In the genomic region with DNA sequence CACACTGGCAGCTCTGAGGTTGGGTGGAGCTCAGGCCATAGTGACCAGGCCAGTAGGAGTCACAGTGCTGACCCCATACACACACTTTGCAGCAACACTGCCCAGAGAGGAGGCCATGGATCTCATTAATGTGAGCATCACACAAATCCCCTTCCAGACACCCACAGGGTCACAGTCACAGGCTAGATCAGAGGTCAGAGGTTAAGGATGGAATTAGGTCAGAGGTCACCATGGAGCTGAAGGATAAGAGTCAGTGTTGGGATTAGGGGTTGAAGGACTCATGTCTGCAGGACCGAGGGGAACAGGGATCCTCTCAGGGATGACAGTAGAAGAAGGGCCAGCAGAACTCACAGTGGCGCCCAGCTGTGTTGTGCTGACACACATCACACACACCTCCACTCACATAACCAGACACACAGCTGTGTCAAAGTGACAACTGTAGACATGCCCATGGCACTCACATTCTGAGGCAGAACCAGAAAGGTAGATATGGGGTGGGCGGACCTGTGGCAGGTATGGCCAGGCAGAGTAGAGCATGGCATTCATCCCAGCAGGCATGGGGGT, we compare ENCODE assay signal across 17 cellular contexts. TPM values are rescaled to one million over a fixed set of nuclear protein-coding genes. Genes with fewer than 3 reads are reported as not detected.
DNase-seq lines count a peak whose midpoint lies in the region; ATAC-seq, FAIRE-seq and TF ChIP-seq lines count a peak whose summit lies in the region.
"Had no signal": no experiment of that assay in that cellular context is flagged by ENCODE, and none has a peak within 500 bp of the region (broad histone marks: within the 10 kb centered on the region; RNA-seq: fewer than 3 reads in every experiment).

No MANE protein-coding gene starts in this region.

- H3K79me2 ChIP-seq in GM12878 (ENCODE audit: control insufficient read depth, insufficient read depth, low read length), result no peaks in the 10 kb centered on the region

- no peak for DNase-seq in CD8-positive, alpha-beta T cell
- DNase-seq in GM12878 (ENCODE audit: low read depth, low spot score), result no peak
- no peak for DNase-seq in naive thymus-derived CD4-positive, alpha-beta T cell
- no peak for DNase-seq in mesenchymal stem cell
- no peak for DNase-seq in omental fat pad (ENCODE audit: low spot score)
- DNase-seq: DMS153, DND-41, NCI-H1048, NCI-H1417, NCI-H1694, NCI-H2029 treated with DMSO at 0.1 percent for 48 hours, NCI-H526 treated with DMSO at 0.1 percent for 48 hours, PC-9 had no signal

- RAD21 ChIA-PET in GM12878 (lab: Charles Lee; ENCODE audit: unreplicated experiment), result no interaction called here

- H3K9ac ChIP-seq in GM12878 (ENCODE audit: control insufficient read depth, insufficient read depth, low read length) (no peak overlapping the region), mesenchymal stem cell (ENCODE audit: low read length) (no peak overlapping the region)

- no peak overlapping the region for H4K8ac ChIP-seq in mesenchymal stem cell (ENCODE audit: low read length)

- H3K4me3 ChIP-seq in CD8-positive, alpha-beta T cell (ENCODE audit: low read depth, low read length), result no peak overlapping the region
- H3K4me3 ChIP-seq in GM12878, result no peak overlapping the region
- no peak overlapping the region for H3K4me3 ChIP-seq in naive thymus-derived CD4-positive, alpha-beta T cell (ENCODE audit: low read length)
- no peak overlapping the region for H3K4me3 ChIP-seq in mesenchymal stem cell (ENCODE audit: insufficient read depth in 1 of 2, low read depth in 1 of 2, low read length in 2 of 2)
- H3K4me3 ChIP-seq: PC-9, SJSA1 had no signal

- no peaks in the 10 kb centered on the region for H3K27me3 Mint-ChIP-seq in CD8-positive, alpha-beta T cell (ENCODE audit: low read depth)
- no peaks in the 10 kb centered on the region for H3K27me3 Mint-ChIP-seq in naive thymus-derived CD4-positive, alpha-beta T cell
- H3K27me3 Mint-ChIP-seq: IgD-negative memory B cell had no signal

- TF ChIP-seq POLR2A in GM12878 (IDR thresholded peaks at IDR 0.05; ENCODE audit: low read depth, low read length), result no peak

- 36% methylated on average over 3 of the region's 3 CpGs for WGBS in GM12878 (ENCODE audit: insufficient coverage, insufficient replicate concordance, low lambda C conversion rate, missing lambda C conversion rate)
- whole genome bisulfite sequencing in mesenchymal stem cell, result 79% methylated on average over 2 of the region's 3 CpGs

- H2BK5ac ChIP-seq in mesenchymal stem cell (ENCODE audit: low read depth, low read length, poor library complexity, severe bottlenecking), result no peak overlapping the region

- intact Hi-C loops in CD8-positive, alpha-beta T cell (cut with DNase I, micrococcal nuclease), result no loop called here
- intact Hi-C loops in GM12878 (cut with micrococcal nuclease; ENCODE audit: unreplicated experiment), result no loop called here
- intact Hi-C loops in naive thymus-derived CD4-positive, alpha-beta T cell (cut with micrococcal nuclease), result no loop called here

- no peaks in the 10 kb centered on the region for H3K4me1 ChIP-seq in CD8-positive, alpha-beta T cell (ENCODE audit: insufficient read depth, low read length)
- H3K4me1 ChIP-seq in GM12878 (ENCODE audit: control insufficient read depth, insufficient read depth, low read length), result no peaks in the 10 kb centered on the region
- no peaks in the 10 kb centered on the region for H3K4me1 ChIP-seq in naive thymus-derived CD4-positive, alpha-beta T cell (ENCODE audit: control insufficient read depth in 2 of 2, insufficient read depth in 2 of 2, low read length in 2 of 2)
- peaks cover under 1% of the 10 kb centered on the region for H3K4me1 ChIP-seq in mesenchymal stem cell (ENCODE audit: control insufficient read depth, insufficient read depth, low read depth, low read length)
- H3K4me1 ChIP-seq: SJSA1 had no signal

- no peaks in the 10 kb centered on the region for H4K20me1 ChIP-seq in GM12878 (ENCODE audit: control insufficient read depth, insufficient read depth)

- no peak overlapping the region for H4K91ac ChIP-seq in mesenchymal stem cell (ENCODE audit: low read length)

- no peak for TF ChIP-seq CTCF in CD8-positive, alpha-beta T cell (IDR thresholded peaks at IDR 0.05)
- TF ChIP-seq CTCF in GM12878 (IDR thresholded peaks at IDR 0.05 in 2 of 3, conservative IDR thresholded peaks at IDR 0.05 in 1 of 3; ENCODE audit: control insufficient read depth in 2 of 3, extremely low read depth in 1 of 3, insufficient read depth in 1 of 3, low read depth in 3 of 3, low read length in 3 of 3) (no peak), omental fat pad (IDR thresholded peaks at IDR 0.05) (no peak)

- H3K27ac ChIP-seq in CD8-positive, alpha-beta T cell (ENCODE audit: low read depth, low read length), result no peak overlapping the region
- H3K27ac ChIP-seq in GM12878 (ENCODE audit: control insufficient read depth, insufficient read depth) (no peak overlapping the region), mesenchymal stem cell (ENCODE audit: low read length, poor library complexity, severe bottlenecking) (no peak overlapping the region)
- H3K27ac ChIP-seq in naive thymus-derived CD4-positive, alpha-beta T cell (ENCODE audit: low read depth, low read length), result no peak overlapping the region
- H3K27ac ChIP-seq: PC-9, SJSA1 had no signal

- H3K4me2 ChIP-seq in GM12878 (ENCODE audit: control insufficient read depth, insufficient read depth) (no peak overlapping the region), mesenchymal stem cell (ENCODE audit: low read length, poor library complexity, severe bottlenecking) (no peak overlapping the region)
- H3K4me2 ChIP-seq: PC-9 had no signal

- no peaks in the 10 kb centered on the region for H3K36me3 ChIP-seq in CD8-positive, alpha-beta T cell (ENCODE audit: insufficient read depth, low read length)
- H3K36me3 ChIP-seq in GM12878 (ENCODE audit: control insufficient read depth in 2 of 2, insufficient read depth in 2 of 2, low read length in 1 of 2) (no peaks in the 10 kb centered on the region), mesenchymal stem cell (ENCODE audit: control insufficient read depth in 1 of 2, insufficient read depth in 2 of 2, low read depth in 1 of 2, low read length in 2 of 2) (no peaks in the 10 kb centered on the region)
- no peaks in the 10 kb centered on the region for H3K36me3 ChIP-seq in naive thymus-derived CD4-positive, alpha-beta T cell (ENCODE audit: control insufficient read depth in 2 of 3, insufficient read depth in 3 of 3, low read length in 3 of 3)
- H3K36me3 ChIP-seq: SJSA1 had no signal

- no peaks in the 10 kb centered on the region for H3K9me3 ChIP-seq in CD8-positive, alpha-beta T cell (ENCODE audit: low read length)
- H3K9me3 ChIP-seq in GM12878 (replicated peaks; ENCODE audit: control insufficient read depth, insufficient read depth, low read length) (no peaks in the 10 kb centered on the region), mesenchymal stem cell (ENCODE audit: control insufficient read depth, low read length) (no peaks in the 10 kb centered on the region)
- H3K9me3 ChIP-seq in naive thymus-derived CD4-positive, alpha-beta T cell (ENCODE audit: control insufficient read depth in 2 of 3, low read length in 3 of 3), result no peaks in the 10 kb centered on the region
- H3K9me3 ChIP-seq: SJSA1 had no signal

- SMC1A ChIA-PET in GM12878 (lab: Charles Lee; ENCODE audit: uncharacterized antibody, unreplicated experiment), result interaction anchor here (0.9 kb wide), 1 partner anchor 122 kb away, joined by 3 read pairs; no protein-coding TSS in a partner anchor

- TF ChIP-seq EP300 in GM12878 (IDR thresholded peaks at IDR 0.05; ENCODE audit: borderline replicate concordance in 1 of 2, control insufficient read depth in 1 of 2, low read depth in 2 of 2, low read length in 2 of 2), result no peak

- in situ Hi-C loops in GM12878 (cut with MboI), result no loop called here

- ATAC-seq in CD8-positive, alpha-beta T cell, result no peak
- ATAC-seq in GM12878, result no peak
- ATAC-seq in naive thymus-derived CD4-positive, alpha-beta T cell, result peak; percentile 16
- ATAC-seq in omental fat pad (ENCODE audit: low FRiP score), result no peak
- ATAC-seq: Right ventricle myocardium inferior had no signal

- TF ChIP-seq RAD21 in GM12878 (IDR thresholded peaks at IDR 0.05; ENCODE audit: insufficient read depth, low read depth, low read length), result no peak

- no peak overlapping the region for H2BK12ac ChIP-seq in mesenchymal stem cell (ENCODE audit: low read length in 2 of 2)

- no peaks in the 10 kb centered on the region for H3K9me3 Mint-ChIP-seq in CD8-positive, alpha-beta T cell
- no peaks in the 10 kb centered on the region for H3K9me3 Mint-ChIP-seq in naive thymus-derived CD4-positive, alpha-beta T cell
- H3K9me3 Mint-ChIP-seq: IgD-negative memory B cell had no signal

- no peak overlapping the region for H3K4me3 Mint-ChIP-seq in CD8-positive, alpha-beta T cell
- H3K4me3 Mint-ChIP-seq in naive thymus-derived CD4-positive, alpha-beta T cell, result no peak overlapping the region
- H3K4me3 Mint-ChIP-seq: IgD-negative memory B cell had no signal

- no peak for FAIRE-seq in GM12878 (lab: Jason Lieb, UNC)
- FAIRE-seq: GM19239 had no signal

- H3K23ac ChIP-seq in mesenchymal stem cell (ENCODE audit: low read length in 2 of 2), result no peak overlapping the region

- no peaks in the 10 kb centered on the region for H3K4me1 Mint-ChIP-seq in CD8-positive, alpha-beta T cell (ENCODE audit: low read depth)
- peaks cover 0 to 5% (median 2%) of the 10 kb centered on the region in 7 donors for H3K4me1 Mint-ChIP-seq in naive thymus-derived CD4-positive, alpha-beta T cell

- H3K27me3 ChIP-seq in CD8-positive, alpha-beta T cell (ENCODE audit: insufficient read depth, low read length), result no peaks in the 10 kb centered on the region
- no peaks in the 10 kb centered on the region for H3K27me3 ChIP-seq in GM12878 (replicated peaks in 1 of 2; ENCODE audit: control insufficient read depth in 2 of 2, insufficient read depth in 2 of 2, low read length in 1 of 2)
- no peaks in the 10 kb centered on the region for H3K27me3 ChIP-seq in naive thymus-derived CD4-positive, alpha-beta T cell (ENCODE audit: control insufficient read depth in 2 of 2, insufficient read depth in 2 of 2, low read length in 2 of 2)
- H3K27me3 ChIP-seq in mesenchymal stem cell (ENCODE audit: control insufficient read depth in 1 of 2, insufficient read depth in 1 of 2, low read length in 2 of 2), result peaks cover 0 to 3% of the 10 kb centered on the region in 2 experiments
- H3K27me3 ChIP-seq: SJSA1 had no signal

- H3K14ac ChIP-seq in mesenchymal stem cell (ENCODE audit: low read length in 2 of 2), result no peak overlapping the region

- H3K79me1 ChIP-seq in mesenchymal stem cell (replicated peaks; ENCODE audit: low read length, poor library complexity, severe bottlenecking), result no peaks in the 10 kb centered on the region

- H2BK120ac ChIP-seq in mesenchymal stem cell (ENCODE audit: low read depth, low read length), result no peak overlapping the region

- no peak overlapping the region for H2BK15ac ChIP-seq in mesenchymal stem cell (ENCODE audit: low read depth, poor library complexity, severe bottlenecking)

- POLR2A ChIA-PET in CD8-positive, alpha-beta T cell (lab: Charles Lee), result interaction anchor here (0.5 to 1.7 kb wide), 3 partner anchors 49 to 323 kb away, joined by 3 to 4 read pairs (median 4); partner anchors contain the start of gene QARS1
- POLR2A ChIA-PET in GM12878 (lab: Charles Lee), result no interaction called here
- POLR2A ChIA-PET in naive thymus-derived CD4-positive, alpha-beta T cell (lab: Charles Lee), result interaction anchor here (0.6 to 1.6 kb wide), 5 partner anchors 30 to 1410 kb away, joined by 3 to 7 read pairs (median 3); partner anchors contain the start of gene USP19

- no peaks in the 10 kb centered on the region for H3K36me3 Mint-ChIP-seq in CD8-positive, alpha-beta T cell
- H3K36me3 Mint-ChIP-seq in naive thymus-derived CD4-positive, alpha-beta T cell, result peaks cover 0 to 1% (median 0%) of the 10 kb centered on the region in 5 donors
- H3K36me3 Mint-ChIP-seq: IgD-negative memory B cell had no signal

- BruUV-seq in GM12878 (replicated peaks; lab: Mats Ljungman, UMichigan), result no TSS peak

- H2AFZ ChIP-seq in GM12878 (ENCODE audit: control insufficient read depth, low read depth, low read length) (no peak overlapping the region), mesenchymal stem cell (ENCODE audit: low read depth, low read length) (no peak overlapping the region)
- H2AFZ ChIP-seq: PC-9 had no signal

- H3K4ac ChIP-seq in mesenchymal stem cell (ENCODE audit: low read depth in 1 of 2, low read length in 2 of 2), result no peak overlapping the region

- CTCF ChIA-PET in CD8-positive, alpha-beta T cell (lab: Charles Lee), result interaction anchor here (1.1 to 6.4 kb wide), 2 partner anchors 12 to 165 kb away, joined by 3 to 61 read pairs; partner anchors contain the start of genes CCDC71 and P4HTM
- CTCF ChIA-PET in GM12878 (lab: Yijun Ruan, JAX), result no interaction called here
- CTCF ChIA-PET in naive thymus-derived CD4-positive, alpha-beta T cell (lab: Charles Lee), result interaction anchor here (8.4 kb wide), 1 partner anchor 164 kb away, joined by 64 read pairs; the partner anchor contains the start of gene P4HTM

- peak overlapping the region; percentile 5 for H3K27ac Mint-ChIP-seq in CD8-positive, alpha-beta T cell
- H3K27ac Mint-ChIP-seq in naive thymus-derived CD4-positive, alpha-beta T cell, result peak overlapping the region in 4 of 9 donors; percentile 30 to 73 (median 60)
- H3K27ac Mint-ChIP-seq: IgD-negative memory B cell had no signal

- no peak overlapping the region for H3K18ac ChIP-seq in mesenchymal stem cell (ENCODE audit: low read depth in 1 of 2, low read length in 2 of 2)

- H2AK5ac ChIP-seq in mesenchymal stem cell (ENCODE audit: low read length, severe bottlenecking), result no peak overlapping the region

RNA-seq across cellular contexts. Expression of gene CCDC71, which starts 12.7 kb away (rescaled TPM):
- 10 to 100 TPM; 15.6 to 15.9 TPM for total RNA-seq in CD8-positive, alpha-beta T cell
- 51.7 and 62.8 TPM in 2 replicates for total RNA-seq in GM12878 (2013; cell fraction: nucleolus; rRNA removed)
- total RNA-seq in GM12878 (2014; rRNA removed) (34.0 and 38.0 TPM in 2 replicates), GM12878 (2014; rRNA removed; fragmentation: Illumina TruSeq; extraction: Trizol) (19.9 and 21.8 TPM in 2 replicates), GM12878 (2021) (30.3 and 31.8 TPM in 2 replicates), omental fat pad (10 to 100 TPM; 20.7 to 29.9 (median 26.8) TPM)
- polyA plus RNA-seq in GM12878 (2011; ENCODE audit: low read depth), result 8.9 TPM
- polyA plus RNA-seq in GM12878 (2011; rRNA removed) (6.4 and 12.4 TPM in 2 replicates), GM12878 (2014; fragmentation: Illumina TruSeq; extraction: Trizol) (6.9 and 19.7 TPM in 2 replicates), GM12878 (2014; fragmentation: Nextera tagmentation; extraction: Ambion mirVana) (under 1 TPM; 0.20 to 0.24 TPM), GM12878 (2014; rRNA removed) (31.8 and 36.1 TPM in 2 replicates), GM12878 (2016; fragmentation: Nextera tagmentation; extraction: Ambion mirVana) (1 to 10 TPM; 1.0 to 1.7 TPM)
- 21.4 and 25.7 TPM in 2 replicates for polyA plus RNA-seq in GM12878 (2011; cell fraction: cytosol; rRNA removed)
- 16.0 and 17.1 TPM in 2 replicates for polyA plus RNA-seq in GM12878 (2011; cell fraction: nucleus; rRNA removed)
- polyA plus RNA-seq in GM12878 (2012), result 16.7 and 17.5 TPM in 2 replicates
- 34.0 and 50.8 TPM in 2 replicates for polyA minus RNA-seq in GM12878 (2011; rRNA and poly(A)+ RNA removed)
- polyA minus RNA-seq in GM12878 (2011; cell fraction: cytosol; rRNA and poly(A)+ RNA removed), result 8.7 and 10.4 TPM in 2 replicates
- polyA minus RNA-seq in GM12878 (2011; cell fraction: nucleus; rRNA and poly(A)+ RNA removed), result 27.1 and 41.2 TPM in 2 replicates
- total RNA-seq in naive thymus-derived CD4-positive, alpha-beta T cell, result 10 to 100 TPM; 16.5 to 39.5 (median 26.3) TPM
- polyA plus RNA-seq in naive thymus-derived CD4-positive, alpha-beta T cell, result 1 to 10 TPM; 2.0 to 2.3 TPM
- 16.8 TPM for polyA plus RNA-seq in mesenchymal stem cell (2013, experiment 1 of 2)
- polyA plus RNA-seq in mesenchymal stem cell (2013, experiment 2 of 2), result 17.0 TPM

RNA-seq across cellular contexts. Expression of gene KLHDC8B, which starts 18.0 kb away (rescaled TPM):
- 1 to 10 TPM; 1.1 to 1.6 TPM for total RNA-seq in CD8-positive, alpha-beta T cell
- total RNA-seq in GM12878 (2013; cell fraction: nucleolus; rRNA removed), result 3.5 and 7.7 TPM in 2 replicates
- total RNA-seq in GM12878 (2014; rRNA removed) (0.73 and 1.4 TPM in 2 replicates), GM12878 (2014; rRNA removed; fragmentation: Illumina TruSeq; extraction: Trizol) (0.64 and 0.89 TPM in 2 replicates), GM12878 (2021) (1.2 and 1.9 TPM in 2 replicates), omental fat pad (100 to 1,000 TPM in 1 of 4 donors, 10 to 100 TPM in 3; 55.0 to 123 (median 65.5) TPM)
- polyA plus RNA-seq in GM12878 (2011; ENCODE audit: low read depth), result 1.2 TPM
- polyA plus RNA-seq in GM12878 (2011; rRNA removed) (0.79 and 1.5 TPM in 2 replicates), GM12878 (2014; fragmentation: Illumina TruSeq; extraction: Trizol) (0.85 and 0.98 TPM in 2 replicates), GM12878 (2014; fragmentation: Nextera tagmentation; extraction: Ambion mirVana) (under 1 TPM in 1 of 2 experiments, not detected in 1; 0.40 TPM), GM12878 (2014; rRNA removed) (0.31 and 1.3 TPM in 2 replicates), GM12878 (2016; fragmentation: Nextera tagmentation; extraction: Ambion mirVana) (under 1 TPM; 0.80 to 0.92 TPM)
- 1.2 and 1.5 TPM in 2 replicates for polyA plus RNA-seq in GM12878 (2011; cell fraction: cytosol; rRNA removed)
- 2.1 and 4.2 TPM in 2 replicates for polyA plus RNA-seq in GM12878 (2011; cell fraction: nucleus; rRNA removed)
- 4.0 and 5.2 TPM in 2 replicates for polyA plus RNA-seq in GM12878 (2012)
- polyA minus RNA-seq in GM12878 (2011; rRNA and poly(A)+ RNA removed), result 0.51 and 1.1 TPM in 2 replicates
- polyA minus RNA-seq in GM12878 (2011; cell fraction: cytosol; rRNA and poly(A)+ RNA removed), result not detected in 2 replicates
- polyA minus RNA-seq in GM12878 (2011; cell fraction: nucleus; rRNA and poly(A)+ RNA removed), result 1.1 and 1.5 TPM in 2 replicates
- total RNA-seq in naive thymus-derived CD4-positive, alpha-beta T cell, result 1 to 10 TPM; 1.5 to 7.1 (median 5.2) TPM
- 10 to 100 TPM in 1 of 2 donors, 1 to 10 TPM in 1; 4.7 to 10.0 TPM for polyA plus RNA-seq in naive thymus-derived CD4-positive, alpha-beta T cell
- 20.6 TPM for polyA plus RNA-seq in mesenchymal stem cell (2013, experiment 1 of 2)
- polyA plus RNA-seq in mesenchymal stem cell (2013, experiment 2 of 2), result 21.5 TPM

RNA-seq across cellular contexts. Expression of gene LAMB2, which starts 20.6 kb away (rescaled TPM):
- total RNA-seq in CD8-positive, alpha-beta T cell, result not detected
- 0.61 and 2.9 TPM in 2 replicates for total RNA-seq in GM12878 (2013; cell fraction: nucleolus; rRNA removed)
- 0.23 TPM in 1 of 2 replicates, not detected in the other for total RNA-seq in GM12878 (2014; rRNA removed)
- total RNA-seq in GM12878 (2014; rRNA removed; fragmentation: Illumina TruSeq; extraction: Trizol), result not detected in 2 replicates
- 3.2 and 3.3 TPM in 2 replicates for total RNA-seq in GM12878 (2021)
- not detected for polyA plus RNA-seq in GM12878 (2011; ENCODE audit: low read depth)
- 0.18 TPM in 1 of 2 replicates, not detected in the other for polyA plus RNA-seq in GM12878 (2011; rRNA removed)
- polyA plus RNA-seq in GM12878 (2011; cell fraction: cytosol; rRNA removed), result 0.15 and 0.42 TPM in 2 replicates
- 3.9 and 5.4 TPM in 2 replicates for polyA plus RNA-seq in GM12878 (2011; cell fraction: nucleus; rRNA removed)
- polyA plus RNA-seq in GM12878 (2012), result 0.44 TPM in 1 of 2 replicates, not detected in the other
- polyA plus RNA-seq in GM12878 (2014; fragmentation: Illumina TruSeq; extraction: Trizol), result 0.13 TPM in 1 of 2 replicates, not detected in the other
- polyA plus RNA-seq in GM12878 (2014; fragmentation: Nextera tagmentation; extraction: Ambion mirVana), result not detected
- 0.24 and 0.64 TPM in 2 replicates for polyA plus RNA-seq in GM12878 (2014; rRNA removed)
- polyA plus RNA-seq in GM12878 (2016; fragmentation: Nextera tagmentation; extraction: Ambion mirVana), result 1 to 10 TPM in 1 of 2 experiments, under 1 TPM in 1; 0.67 to 1.0 TPM
- 0.31 TPM in 1 of 2 replicates, not detected in the other for polyA minus RNA-seq in GM12878 (2011; rRNA and poly(A)+ RNA removed)
- polyA minus RNA-seq in GM12878 (2011; cell fraction: cytosol; rRNA and poly(A)+ RNA removed), result not detected in 2 replicates
- polyA minus RNA-seq in GM12878 (2011; cell fraction: nucleus; rRNA and poly(A)+ RNA removed), result 0.97 TPM in 1 of 2 replicates, not detected in the other
- total RNA-seq in naive thymus-derived CD4-positive, alpha-beta T cell, result 1 to 10 TPM in 4 of 5 experiments, not detected in 1; 1.2 to 5.0 (median 1.9) TPM
- polyA plus RNA-seq in naive thymus-derived CD4-positive, alpha-beta T cell, result not detected
- polyA plus RNA-seq in mesenchymal stem cell (2013, experiment 1 of 2), result 406 TPM
- polyA plus RNA-seq in mesenchymal stem cell (2013, experiment 2 of 2), result 386 TPM
- 100 to 1,000 TPM; 334 to 564 (median 415) TPM for total RNA-seq in omental fat pad
- polyA plus RNA-seq: IgD-negative memory B cell had no signal

RNA-seq across cellular contexts. Expression of gene USP19, which starts 32.8 kb away (rescaled TPM):
- 10 to 100 TPM; 88.6 to 90.5 TPM for total RNA-seq in CD8-positive, alpha-beta T cell
- 44.3 and 49.9 TPM in 2 replicates for total RNA-seq in GM12878 (2013; cell fraction: nucleolus; rRNA removed)
- total RNA-seq in GM12878 (2014; rRNA removed) (33.6 and 35.2 TPM in 2 replicates), GM12878 (2014; rRNA removed; fragmentation: Illumina TruSeq; extraction: Trizol) (16.1 and 16.6 TPM in 2 replicates), GM12878 (2021) (62.2 and 64.2 TPM in 2 replicates), omental fat pad (10 to 100 TPM; 30.7 to 63.5 (median 45.4) TPM)
- polyA plus RNA-seq in GM12878 (2011; ENCODE audit: low read depth), result 23.8 TPM
- polyA plus RNA-seq in GM12878 (2011; rRNA removed) (28.1 and 41.7 TPM in 2 replicates), GM12878 (2014; fragmentation: Illumina TruSeq; extraction: Trizol) (11.1 and 25.7 TPM in 2 replicates), GM12878 (2014; fragmentation: Nextera tagmentation; extraction: Ambion mirVana) (under 1 TPM; 0.24 to 0.68 TPM), GM12878 (2014; rRNA removed) (40.7 and 44.8 TPM in 2 replicates), GM12878 (2016; fragmentation: Nextera tagmentation; extraction: Ambion mirVana) (10 to 100 TPM; 32.7 to 36.6 TPM)
- 46.1 and 62.5 TPM in 2 replicates for polyA plus RNA-seq in GM12878 (2011; cell fraction: cytosol; rRNA removed)
- 150 and 158 TPM in 2 replicates for polyA plus RNA-seq in GM12878 (2011; cell fraction: nucleus; rRNA removed)
- 25.7 and 27.6 TPM in 2 replicates for polyA plus RNA-seq in GM12878 (2012)
- 102 and 109 TPM in 2 replicates for polyA minus RNA-seq in GM12878 (2011; rRNA and poly(A)+ RNA removed)
- polyA minus RNA-seq in GM12878 (2011; cell fraction: cytosol; rRNA and poly(A)+ RNA removed), result 24.2 and 26.1 TPM in 2 replicates
- 25.5 and 46.9 TPM in 2 replicates for polyA minus RNA-seq in GM12878 (2011; cell fraction: nucleus; rRNA and poly(A)+ RNA removed)
- total RNA-seq in naive thymus-derived CD4-positive, alpha-beta T cell, result 100 to 1,000 TPM in 2 of 5 experiments, 10 to 100 TPM in 3; 60.0 to 106 (median 78.0) TPM
- polyA plus RNA-seq in naive thymus-derived CD4-positive, alpha-beta T cell, result 10 to 100 TPM; 29.9 to 55.9 TPM
- polyA plus RNA-seq in mesenchymal stem cell (2013, experiment 1 of 2), result 14.9 TPM
- polyA plus RNA-seq in mesenchymal stem cell (2013, experiment 2 of 2), result 14.3 TPM

RNA-seq across cellular contexts. Expression of gene QARS1, which starts 48.9 kb away (rescaled TPM):
- 100 to 1,000 TPM; 307 to 343 TPM for total RNA-seq in CD8-positive, alpha-beta T cell
- total RNA-seq in GM12878 (2013; cell fraction: nucleolus; rRNA removed), result 216 and 218 TPM in 2 replicates
- total RNA-seq in GM12878 (2014; rRNA removed) (461 and 476 TPM in 2 replicates), GM12878 (2014; rRNA removed; fragmentation: Illumina TruSeq; extraction: Trizol) (199 and 212 TPM in 2 replicates), GM12878 (2021) (369 and 380 TPM in 2 replicates), omental fat pad (100 to 1,000 TPM; 172 to 204 (median 192) TPM)
- 218 TPM for polyA plus RNA-seq in GM12878 (2011; ENCODE audit: low read depth)
- polyA plus RNA-seq in GM12878 (2011; rRNA removed) (144 and 309 TPM in 2 replicates), GM12878 (2014; fragmentation: Illumina TruSeq; extraction: Trizol) (249 and 362 TPM in 2 replicates), GM12878 (2014; fragmentation: Nextera tagmentation; extraction: Ambion mirVana) (100 to 1,000 TPM; 229 to 328 TPM), GM12878 (2014; rRNA removed) (385 and 397 TPM in 2 replicates), GM12878 (2016; fragmentation: Nextera tagmentation; extraction: Ambion mirVana) (100 to 1,000 TPM; 168 to 185 TPM)
- polyA plus RNA-seq in GM12878 (2011; cell fraction: cytosol; rRNA removed), result 527 and 634 TPM in 2 replicates
- polyA plus RNA-seq in GM12878 (2011; cell fraction: nucleus; rRNA removed), result 904 and 1,136 TPM in 2 replicates
- polyA plus RNA-seq in GM12878 (2012), result 327 and 350 TPM in 2 replicates
- 263 and 286 TPM in 2 replicates for polyA minus RNA-seq in GM12878 (2011; rRNA and poly(A)+ RNA removed)
- 87.8 and 145 TPM in 2 replicates for polyA minus RNA-seq in GM12878 (2011; cell fraction: cytosol; rRNA and poly(A)+ RNA removed)
- 189 and 310 TPM in 2 replicates for polyA minus RNA-seq in GM12878 (2011; cell fraction: nucleus; rRNA and poly(A)+ RNA removed)
- 100 to 1,000 TPM; 212 to 258 (median 233) TPM for total RNA-seq in naive thymus-derived CD4-positive, alpha-beta T cell
- 100 to 1,000 TPM in 1 of 2 donors, 10 to 100 TPM in 1; 90.6 to 139 TPM for polyA plus RNA-seq in naive thymus-derived CD4-positive, alpha-beta T cell
- polyA plus RNA-seq in mesenchymal stem cell (2013, experiment 1 of 2), result 324 TPM
- polyA plus RNA-seq in mesenchymal stem cell (2013, experiment 2 of 2), result 328 TPM

Comparison
In these comparisons a context has a peak if more than half of its experiments do, and no peak if none do; other contexts are left out.
1. RNA of gene KLHDC8B, which starts 18.0 kb away (total RNA-seq): 55.0 to 123 TPM in omental fat pad; 1.5 to 7.1 TPM in naive thymus-derived CD4-positive, alpha-beta T cell, 1.1 to 1.6 TPM in CD8-positive, alpha-beta T cell and 0.64 to 7.7 TPM in GM12878; every median in the first group is over 4 times any median in the second.
2. RNA of gene LAMB2, which starts 20.6 kb away (total RNA-seq): 334 to 564 TPM in omental fat pad; 1.2 to 5.0 TPM in naive thymus-derived CD4-positive, alpha-beta T cell, not detected in CD8-positive, alpha-beta T cell and 0.23 to 3.3 TPM in GM12878; every median in the first group is over 10 times any median in the second.